In the genomic region with DNA sequence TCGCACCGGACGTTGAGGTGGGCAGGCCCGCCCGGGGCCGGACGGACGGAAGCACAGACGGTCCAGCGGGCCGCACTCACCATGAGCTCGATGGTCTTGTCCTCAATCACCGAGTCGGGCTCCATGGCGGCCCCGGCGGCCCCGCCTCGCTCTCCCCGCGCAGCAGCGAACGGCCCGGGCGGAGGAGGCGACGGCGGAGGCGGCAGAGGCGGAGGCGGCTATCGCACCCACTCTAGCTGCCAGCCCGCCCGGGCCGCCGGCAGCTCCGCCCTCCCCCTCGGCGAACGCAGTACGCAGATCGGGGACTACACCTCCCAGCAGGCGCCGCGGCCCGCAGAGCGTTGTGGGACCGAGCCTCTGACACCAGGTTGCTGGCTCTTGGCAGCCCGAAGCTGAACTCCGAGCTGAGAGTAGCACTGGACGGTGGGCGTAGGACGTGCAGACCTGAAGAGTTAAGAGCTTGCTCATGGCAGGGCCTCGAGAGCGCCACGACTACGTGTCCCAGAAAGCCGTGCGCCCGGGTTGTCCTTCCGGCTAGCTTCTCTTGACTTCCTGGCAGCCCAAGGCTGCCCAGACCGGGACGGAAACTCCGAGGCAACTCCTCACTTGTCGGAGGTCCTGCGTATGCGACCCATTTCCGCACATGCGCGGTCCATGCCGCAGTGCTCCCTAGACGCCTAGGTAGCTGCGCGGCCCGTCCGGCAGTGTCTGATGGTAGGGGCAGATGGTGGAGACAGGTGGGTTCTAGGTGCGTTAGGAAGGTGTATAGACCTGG, we compare ENCODE assay signal across 8 cellular contexts. TPM values are rescaled to one million over a fixed set of nuclear protein-coding genes. Genes with fewer than 3 reads are reported as not detected.
DNase-seq lines count a peak whose midpoint lies in the region; ATAC-seq and TF ChIP-seq lines count a peak whose summit lies in the region.

TSS of gene FBXW11 (minus strand) at position 261 of the 775 bp plus-strand sequence. CDS start at position 125, 136 bp downstream.

- peaks cover 29% of the 10 kb centered on the region; the same call in 1 of the 2 replicates for H4K20me1 ChIP-seq in PC-3 (ENCODE audit: low read length)

- peak within 1 kb of the TSS; percentile 99 for H3K4me2 ChIP-seq in PC-3 (ENCODE audit: low read length)

- H3K4me1 ChIP-seq in PC-3 (ENCODE audit: insufficient read depth, low read length), result peaks cover 40% of the 10 kb centered on the region
- H3K4me1 ChIP-seq in mucosa of stomach (ENCODE audit: control insufficient read depth, insufficient read depth, low read length), result peaks cover 43% of the 10 kb centered on the region

- TF ChIP-seq RAD21 in Ishikawa (IDR thresholded peaks at IDR 0.05; ENCODE audit: low read depth), result no peak

- H3K4me3 ChIP-seq in PC-3 (ENCODE audit: low read length) (peak within 1 kb of the TSS; percentile 80), mucosa of stomach (ENCODE audit: low read length) (peak within 1 kb of the TSS; percentile 79)

- H3F3A ChIP-seq in PC-3 (ENCODE audit: low read length, unreplicated experiment), result no peaks in the 10 kb centered on the region

- intact Hi-C loops in PC-3 (cut with micrococcal nuclease), result loop anchor here (1.0 to 2.0 kb wide), 2 partner anchors 94 to 182 kb away; partner anchors contain the start of gene STK10

- POLR2A ChIA-PET in PC-3 (lab: Charles Lee; ENCODE audit: unreplicated experiment), result interaction anchor here (0.5 to 0.6 kb wide), 3 partner anchors 10 to 665 kb away, joined by 3 read pairs; no protein-coding TSS in a partner anchor

- peak within 1 kb of the TSS; percentile 79 for H3K27ac ChIP-seq in PC-3 (ENCODE audit: low read length)

- peak within 1 kb of the TSS; percentile 90 for H3K9ac ChIP-seq in PC-3 (ENCODE audit: low read length)
- H3K9ac ChIP-seq in mucosa of stomach (ENCODE audit: low read length), result peak within 1 kb of the TSS; percentile 94

- H3K36me3 ChIP-seq in PC-3 (ENCODE audit: low read depth, low read length) (peaks cover 4% of the 10 kb centered on the region; the same call in 1 of the 2 replicates), mucosa of stomach (ENCODE audit: control insufficient read depth, insufficient read depth, low read length) (no peaks in the 10 kb centered on the region)

- H2AFZ ChIP-seq in PC-3 (ENCODE audit: low read length), result peak within 1 kb of the TSS; percentile 68

- ATAC-seq in GM21576 (IDR thresholded peaks at IDR 0.05; ENCODE audit: unreplicated experiment), result peak; percentile 79
- ATAC-seq in PC-3, result peak; percentile 88

- no peaks in the 10 kb centered on the region for H3K9me3 ChIP-seq in PC-3 (ENCODE audit: low read length)
- H3K9me3 ChIP-seq in mucosa of stomach (ENCODE audit: control insufficient read depth, low read length), result no peaks in the 10 kb centered on the region

- no peak for TF ChIP-seq EP300 in Ishikawa (IDR thresholded peaks at IDR 0.05; ENCODE audit: borderline replicate concordance)

- TF ChIP-seq CTCF in PC-3 (conservative IDR thresholded peaks at IDR 0.05; ENCODE audit: low read depth, low read length), result no peak

- no peaks in the 10 kb centered on the region for H3K27me3 ChIP-seq in PC-3 (ENCODE audit: low read length)
- H3K27me3 ChIP-seq in mucosa of stomach (ENCODE audit: control insufficient read depth, insufficient read depth, low read length), result no peaks in the 10 kb centered on the region

- DNase-seq in DMS114 treated with DMSO at 0.1 percent for 48 hours (lab: John Stamatoyannopoulos, UW; ENCODE audit: unreplicated experiment) (peak; percentile 95), PC-3 (peak; percentile 98), erythroblast (lab: John Stamatoyannopoulos, UW) (peak; percentile 98 to 99)
- peak; percentile 90 for DNase-seq in activated T-cell treated with anti-CD3 and anti-CD28 coated beads, Interleukin-2, amount 50 U/mL, for 1 hour
- peak; percentile 85 to 88 for DNase-seq in stimulated activated CD8-positive, alpha-beta memory T cell treated with anti-CD3 and anti-CD28 coated beads, Interleukin-7, amount 100 ng/mL, for 1 hour (ENCODE audit: low read depth in 2 of 2)

- peak; percentile 90 for TF ChIP-seq POLR2A in erythroblast (IDR thresholded peaks at IDR 0.05; ENCODE audit: low read length)

- H3K9me2 ChIP-seq in PC-3 (replicated peaks; ENCODE audit: low read length), result no peaks in the 10 kb centered on the region

- peaks cover 58% of the 10 kb centered on the region for H3K79me2 ChIP-seq in PC-3 (ENCODE audit: low read length)

- CTCF ChIA-PET in PC-3 (lab: Charles Lee), result interaction anchor here (0.7 to 2.1 kb wide), 3 partner anchors 93 to 98 kb away, joined by 3 to 10 read pairs (median 3); no protein-coding TSS in a partner anchor

- BruUV-seq in PC-3 (replicated peaks; lab: Mats Ljungman, UMichigan), result no TSS peak

TF ChIP-seq in Ishikawa, 13 proteins besides CTCF, POLR2A, EP300 and RAD21:
- peak; percentile 91 for TF ChIP-seq EGR1 (IDR thresholded peaks at IDR 0.05)
- TF ChIP-seq TCF12 (IDR thresholded peaks at IDR 0.05; ENCODE audit: low read depth), result peak; percentile 54; the same call in 1 of the 2 replicates
- no peak for TF ChIP-seq FOXM1 (IDR thresholded peaks at IDR 0.05; ENCODE audit: borderline replicate concordance, low read depth)
- TF ChIP-seq TAF1 (IDR thresholded peaks at IDR 0.05; ENCODE audit: low read depth), result peak; percentile 71
- peak; percentile 52; the same call in 1 of the 2 replicates for TF ChIP-seq YY1 (IDR thresholded peaks at IDR 0.05; ENCODE audit: low read depth)
- TF ChIP-seq CEBPB (IDR thresholded peaks at IDR 0.05), result no peak
- TF ChIP-seq ZBTB7A (IDR thresholded peaks at IDR 0.05; ENCODE audit: low read depth), result no peak
- TF ChIP-seq NFIC (IDR thresholded peaks at IDR 0.05), result no peak
- TF ChIP-seq TEAD4 (IDR thresholded peaks at IDR 0.05), result 0 out of 2 replicates have a peak, but pooled peaks have one; percentile 38
- peak; percentile 61 for TF ChIP-seq MAX (IDR thresholded peaks at IDR 0.05)
- TF ChIP-seq CREB1 (IDR thresholded peaks at IDR 0.05; ENCODE audit: low read depth), result peak; percentile 53; the same call in 1 of the 2 replicates

RNA-seq across cellular contexts. Expression of gene FBXW11, which starts in this region (rescaled TPM):
- 62.8 and 69.2 TPM in 2 replicates for total RNA-seq in PC-3 (2014; rRNA removed)

Comparison
In these comparisons a context has a peak if more than half of its experiments do, and no peak if none do; other contexts are left out.
1. Peak in every context shown above with its lines: DNase-seq, ATAC-seq, H3K4me3 ChIP-seq and H3K27ac ChIP-seq.